In genomic region chr5:61280205-61280604, GRCh38 we compare ENCODE assay signal across 1 cellular context.
TF ChIP-seq lines count a peak whose summit lies in the region.

No MANE protein-coding gene starts in this region.

TF ChIP-seq in IMR-90, 13 proteins besides CTCF, POLR2A, EP300 and RAD21 (continued from another document):
- no peak for TF ChIP-seq USF2 (IDR thresholded peaks at IDR 0.05; ENCODE audit: low read depth, low read length)
- TF ChIP-seq RFX5 (IDR thresholded peaks at IDR 0.05; ENCODE audit: low read depth, low read length): no peak
